ENCODE assay signal across 1 cellular context in the genomic region with DNA sequence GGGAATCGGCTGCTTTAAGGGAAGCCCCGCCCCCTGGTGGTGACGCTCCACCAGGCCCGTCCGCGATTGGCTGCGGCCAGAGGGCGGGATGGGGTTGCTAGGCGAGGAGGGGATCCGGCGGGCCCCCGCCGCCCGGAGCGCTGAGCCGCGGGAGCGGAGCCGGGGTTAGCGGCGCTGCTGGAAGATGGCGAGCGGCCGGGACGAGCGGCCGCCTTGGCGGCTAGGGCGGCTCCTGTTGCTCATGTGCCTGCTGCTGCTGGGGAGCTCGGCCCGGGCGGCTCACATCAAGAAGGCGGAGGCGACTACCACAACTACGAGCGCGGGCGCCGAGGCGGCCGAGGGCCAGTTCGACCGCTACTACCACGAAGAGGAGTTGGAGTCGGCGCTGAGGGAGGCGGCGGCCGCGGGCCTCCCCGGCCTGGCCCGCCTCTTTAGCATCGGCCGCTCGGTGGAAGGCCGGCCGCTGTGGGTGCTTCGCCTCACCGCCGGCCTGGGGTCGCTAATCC.
TF ChIP-seq lines count a peak whose summit lies in the region.

Gene CPD (plus strand): TSS at position 131 of the 506 bp plus-strand sequence. CDS start 54 bp downstream, at position 185.

TF ChIP-seq in H1, 55 proteins besides CTCF, POLR2A, EP300 and RAD21:
- no peak for TF ChIP-seq CBX5 (IDR thresholded peaks at IDR 0.05; ENCODE audit: low read depth, low read length)
- TF ChIP-seq TBP (IDR thresholded peaks at IDR 0.05; ENCODE audit: low read depth, low read length), result peak; percentile 43; the same call in 1 of the 2 replicates
- TF ChIP-seq GABPA (IDR thresholded peaks at IDR 0.05; ENCODE audit: borderline replicate concordance, insufficient read depth, low read length), result no peak
- peak; percentile 71 for TF ChIP-seq KDM4A (IDR thresholded peaks at IDR 0.05; ENCODE audit: low read depth, low read length, severe bottlenecking)
- TF ChIP-seq SIN3A (conservative IDR thresholded peaks at IDR 0.05 in 1 of 2, IDR thresholded peaks at IDR 0.05 in 1 of 2; ENCODE audit: low read depth in 1 of 2, low read length in 2 of 2), result peak; percentile 3 to 41; a peak in 1 of 4 replicates
- 0 out of 2 replicates have a peak, but pooled peaks have one; percentile 59 for TF ChIP-seq SP4 (IDR thresholded peaks at IDR 0.05; ENCODE audit: low read length)
- peak; percentile 57 for TF ChIP-seq ASH2L (IDR thresholded peaks at IDR 0.05; ENCODE audit: low read length)
- no peak for TF ChIP-seq HDAC2 (IDR thresholded peaks at IDR 0.05; ENCODE audit: borderline replicate concordance in 1 of 2, low read depth in 2 of 2, low read length in 2 of 2)
- TF ChIP-seq SP1 (IDR thresholded peaks at IDR 0.05; ENCODE audit: low read depth, low read length), result peak; percentile 90
- TF ChIP-seq PHF8 (conservative IDR thresholded peaks at IDR 0.05; ENCODE audit: low read depth, low read length), result peak; percentile 91
- TF ChIP-seq CREB1 (IDR thresholded peaks at IDR 0.05), result peak; percentile 84
- no peak for TF ChIP-seq BRCA1 (IDR thresholded peaks at IDR 0.05; ENCODE audit: low read depth, low read length)
- peak; percentile 64; the same call in 1 of the 2 replicates for TF ChIP-seq POLR2AphosphoS5 (IDR thresholded peaks at IDR 0.05; ENCODE audit: low read depth, low read length)
- peak; percentile 54 for TF ChIP-seq TAF7 (optimal IDR thresholded peaks at IDR 0.05; ENCODE audit: borderline replicate concordance, low read depth, low read length)
- no peak for TF ChIP-seq RXRA (IDR thresholded peaks at IDR 0.05; ENCODE audit: insufficient read depth, low read depth, low read length)
- no peak for TF ChIP-seq SRF (IDR thresholded peaks at IDR 0.05; ENCODE audit: low read depth, low read length)
- TF ChIP-seq YY1 (IDR thresholded peaks at IDR 0.05; ENCODE audit: low read depth, low read length), result peak; percentile 83; the same call in 1 of the 2 replicates
- TF ChIP-seq SP2 (IDR thresholded peaks at IDR 0.05; ENCODE audit: low read length), result peak; percentile 21; the same call in 1 of the 2 replicates
- TF ChIP-seq TAF1 (IDR thresholded peaks at IDR 0.05; ENCODE audit: low read depth, low read length), result peak; percentile 78
- no peak for TF ChIP-seq TCF12 (IDR thresholded peaks at IDR 0.05; ENCODE audit: low read depth, low read length)
